19 cellular contexts compared by ENCODE assay signal in the genomic region with DNA sequence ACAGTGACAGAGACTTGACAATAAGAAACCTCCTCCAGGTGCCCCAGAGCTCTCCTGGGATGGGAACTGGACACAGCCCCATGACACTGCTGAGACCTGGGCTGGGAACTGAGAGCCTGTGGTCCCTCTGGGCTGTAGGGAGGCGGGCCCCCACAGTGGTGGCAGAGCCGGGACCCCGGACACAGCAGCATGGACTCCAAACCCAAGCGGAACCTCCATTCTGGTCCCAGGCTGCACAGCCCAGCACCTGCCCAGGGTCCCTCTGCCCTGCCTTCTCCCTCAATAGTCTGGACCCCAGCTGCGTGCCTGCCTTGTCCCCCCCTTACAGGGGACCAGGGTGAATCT. TPM values are rescaled to one million over a fixed set of nuclear protein-coding genes. Genes with fewer than 3 reads are reported as not detected.
DNase-seq lines count a peak whose midpoint lies in the region; ATAC-seq and TF ChIP-seq lines count a peak whose summit lies in the region.
"Had no signal": no experiment of that assay in that cellular context is flagged by ENCODE, and none has a peak within 500 bp of the region (broad histone marks: within the 10 kb centered on the region; RNA-seq: fewer than 3 reads in every experiment).

No MANE protein-coding gene starts in this region.

- no peaks in the 10 kb centered on the region for H3K9me3 Mint-ChIP-seq in CD4-positive, CD25-positive, alpha-beta regulatory T cell
- no peaks in the 10 kb centered on the region for H3K9me3 Mint-ChIP-seq in CD8-positive, alpha-beta T cell
- no peaks in the 10 kb centered on the region for H3K9me3 Mint-ChIP-seq in activated CD4-positive, alpha-beta memory T cell treated with anti-CD3 and anti-CD28 coated beads, Interleukin-2, amount 10 ng/mL, durations not matched to agents 7 days and 5 days
- H3K9me3 Mint-ChIP-seq: activated T-cell treated with anti-CD3 and anti-CD28 coated beads, Interleukin-2, amount 50 U/mL, for 4 hours had no signal

- H3K36me3 Mint-ChIP-seq in CD4-positive, CD25-positive, alpha-beta regulatory T cell: peaks cover 10% of the 10 kb centered on the region
- H3K36me3 Mint-ChIP-seq in CD8-positive, alpha-beta T cell: peaks cover 29% of the 10 kb centered on the region
- H3K36me3 Mint-ChIP-seq in activated CD4-positive, alpha-beta memory T cell treated with anti-CD3 and anti-CD28 coated beads, Interleukin-2, amount 10 ng/mL, durations not matched to agents 7 days and 5 days (ENCODE audit: low read depth): peaks cover 63% of the 10 kb centered on the region

- no peak overlapping the region for H3K23ac ChIP-seq in mesenchymal stem cell (ENCODE audit: low read length in 2 of 2)

- H2BK12ac ChIP-seq in mesenchymal stem cell (ENCODE audit: low read length in 2 of 2): no peak overlapping the region

- ATAC-seq in CD4-positive, CD25-positive, alpha-beta regulatory T cell (ENCODE audit: low read depth in 2 of 2): no peak
- ATAC-seq in CD8-positive, alpha-beta T cell: no peak
- ATAC-seq: activated T-cell treated with anti-CD3 and anti-CD28 coated beads, Interleukin-2, amount 50 U/mL, for 4 hours had no signal

- CTCF ChIA-PET in CD8-positive, alpha-beta T cell (lab: Charles Lee): interaction anchor here (0.5 to 1.4 kb wide), 4 partner anchors 10 to 86 kb away, joined by 3 to 6 read pairs (median 4); no protein-coding TSS in a partner anchor
- CTCF ChIA-PET in activated CD4-positive, alpha-beta memory T cell treated with anti-CD3 and anti-CD28 coated beads, Interleukin-2, amount 10 ng/mL, durations not matched to agents 7 days and 5 days (lab: Charles Lee): no interaction called here

- H3K27me3 Mint-ChIP-seq in CD4-positive, CD25-positive, alpha-beta regulatory T cell: no peaks in the 10 kb centered on the region
- no peaks in the 10 kb centered on the region for H3K27me3 Mint-ChIP-seq in CD8-positive, alpha-beta T cell (ENCODE audit: low read depth)
- H3K27me3 Mint-ChIP-seq in activated CD4-positive, alpha-beta memory T cell treated with anti-CD3 and anti-CD28 coated beads, Interleukin-2, amount 10 ng/mL, durations not matched to agents 7 days and 5 days: no peaks in the 10 kb centered on the region

- intact Hi-C loops in CD8-positive, alpha-beta T cell (cut with DNase I, micrococcal nuclease): loop anchor here in 1 of 2 experiments (5.0 kb wide), 1 partner anchor 46 kb away; the partner anchor contains the start of gene APOBEC3F

- H3K27me3 ChIP-seq in CD4-positive, CD25-positive, alpha-beta regulatory T cell (ENCODE audit: control insufficient read depth, insufficient read depth, low read length): no peaks in the 10 kb centered on the region
- H3K27me3 ChIP-seq in CD8-positive, alpha-beta T cell (ENCODE audit: insufficient read depth, low read length): no peaks in the 10 kb centered on the region
- H3K27me3 ChIP-seq in mesenchymal stem cell (ENCODE audit: control insufficient read depth in 1 of 2, insufficient read depth in 1 of 2, low read length in 2 of 2) (peaks cover 19 to 53% of the 10 kb centered on the region in 2 experiments), MG63 (no peaks in the 10 kb centered on the region)

- no peak overlapping the region for H2AK5ac ChIP-seq in mesenchymal stem cell (ENCODE audit: low read length, severe bottlenecking)

- no peak overlapping the region for H3K9ac ChIP-seq in mesenchymal stem cell (ENCODE audit: low read length)

- H3K4me3 Mint-ChIP-seq in CD4-positive, CD25-positive, alpha-beta regulatory T cell: peak overlapping the region in 1 of 4 donors; percentile 60
- H3K4me3 Mint-ChIP-seq in CD8-positive, alpha-beta T cell: no peak overlapping the region
- no peak overlapping the region for H3K4me3 Mint-ChIP-seq in activated CD4-positive, alpha-beta memory T cell treated with anti-CD3 and anti-CD28 coated beads, Interleukin-2, amount 10 ng/mL, durations not matched to agents 7 days and 5 days
- H3K4me3 Mint-ChIP-seq: activated T-cell treated with anti-CD3 and anti-CD28 coated beads, Interleukin-2, amount 50 U/mL, for 4 hours had no signal

- H4K8ac ChIP-seq in mesenchymal stem cell (ENCODE audit: low read length): no peak overlapping the region

- peak overlapping the region; percentile 43 to 99 (median 94) for H3K27ac Mint-ChIP-seq in CD4-positive, CD25-positive, alpha-beta regulatory T cell
- peak overlapping the region; percentile 92 for H3K27ac Mint-ChIP-seq in CD8-positive, alpha-beta T cell
- peak overlapping the region; percentile 96 for H3K27ac Mint-ChIP-seq in activated CD4-positive, alpha-beta memory T cell treated with anti-CD3 and anti-CD28 coated beads, Interleukin-2, amount 10 ng/mL, durations not matched to agents 7 days and 5 days
- H3K27ac Mint-ChIP-seq: progenitor cell of endocrine pancreas had no signal

- WGBS in mesenchymal stem cell: 83% methylated on average over 5 of the region's 5 CpGs

- no peak overlapping the region for H2BK5ac ChIP-seq in mesenchymal stem cell (ENCODE audit: low read depth, low read length, poor library complexity, severe bottlenecking)

- H3K18ac ChIP-seq in mesenchymal stem cell (ENCODE audit: low read depth in 1 of 2, low read length in 2 of 2): no peak overlapping the region

- H4K91ac ChIP-seq in mesenchymal stem cell (ENCODE audit: low read length): no peak overlapping the region

- no peak overlapping the region for H2AFZ ChIP-seq in mesenchymal stem cell (ENCODE audit: low read depth, low read length)

- peaks cover 50% of the 10 kb centered on the region for H3K4me1 ChIP-seq in CD4-positive, CD25-positive, alpha-beta regulatory T cell (ENCODE audit: control insufficient read depth, insufficient read depth, low read length, poor library complexity, severe bottlenecking)
- peaks cover 59% of the 10 kb centered on the region for H3K4me1 ChIP-seq in CD8-positive, alpha-beta T cell (ENCODE audit: insufficient read depth, low read length)
- no peaks in the 10 kb centered on the region for H3K4me1 ChIP-seq in mesenchymal stem cell (ENCODE audit: control insufficient read depth, insufficient read depth, low read depth, low read length)

- no peak for TF ChIP-seq CTCF in CD8-positive, alpha-beta T cell (IDR thresholded peaks at IDR 0.05)

- H3K4me3 ChIP-seq in CD4-positive, CD25-positive, alpha-beta regulatory T cell (ENCODE audit: low read depth, low read length): no peak overlapping the region
- H3K4me3 ChIP-seq in CD8-positive, alpha-beta T cell (ENCODE audit: low read depth, low read length): no peak overlapping the region
- H3K4me3 ChIP-seq in mesenchymal stem cell (ENCODE audit: insufficient read depth in 1 of 2, low read depth in 1 of 2, low read length in 2 of 2) (no peak overlapping the region), MG63 (no peak overlapping the region)
- H3K4me3 ChIP-seq: esophagus squamous epithelium had no signal

- H3K4me1 Mint-ChIP-seq in CD4-positive, CD25-positive, alpha-beta regulatory T cell: peaks cover 11 to 65% (median 42%) of the 10 kb centered on the region in 4 donors
- peaks cover 64% of the 10 kb centered on the region for H3K4me1 Mint-ChIP-seq in CD8-positive, alpha-beta T cell (ENCODE audit: low read depth)
- peaks cover 89% of the 10 kb centered on the region for H3K4me1 Mint-ChIP-seq in activated CD4-positive, alpha-beta memory T cell treated with anti-CD3 and anti-CD28 coated beads, Interleukin-2, amount 10 ng/mL, durations not matched to agents 7 days and 5 days

- H3K79me1 ChIP-seq in mesenchymal stem cell (replicated peaks; ENCODE audit: low read length, poor library complexity, severe bottlenecking): no peaks in the 10 kb centered on the region

- H3K4me2 ChIP-seq in mesenchymal stem cell (ENCODE audit: low read length, poor library complexity, severe bottlenecking): no peak overlapping the region

- H3K14ac ChIP-seq in mesenchymal stem cell (ENCODE audit: low read length in 2 of 2): no peak overlapping the region

- POLR2A ChIA-PET in CD8-positive, alpha-beta T cell (lab: Charles Lee): no interaction called here
- POLR2A ChIA-PET in activated CD4-positive, alpha-beta memory T cell treated with anti-CD3 and anti-CD28 coated beads, Interleukin-2, amount 10 ng/mL, durations not matched to agents 7 days and 5 days (lab: Charles Lee): interaction anchor here (1.0 to 5.3 kb wide), 4 partner anchors 9 to 431 kb away, joined by 3 to 48 read pairs (median 25); partner anchors contain the start of genes APOBEC3G, APOBEC3H and ATF4

- DNase-seq in CD4-positive, CD25-positive, alpha-beta regulatory T cell: no peak
- no peak for DNase-seq in CD8-positive, alpha-beta T cell
- DNase-seq in activated CD4-positive, alpha-beta memory T cell treated with anti-CD3 and anti-CD28 coated beads, Interleukin-2, amount 10 ng/mL, durations not matched to agents 7 days and 5 days: no peak
- no peak for DNase-seq in mesenchymal stem cell
- DNase-seq in NCI-H510A (lab: John Stamatoyannopoulos, UW): no peak
- DNase-seq in MG63: no peak
- DNase-seq in NCI-H2081 treated with DMSO at 0.1 percent for 48 hours (lab: John Stamatoyannopoulos, UW): no peak
- DNase-seq: activated CD4-positive, CD25-positive, alpha-beta regulatory T cell treated with anti-CD3 and anti-CD28 coated beads, Interleukin-2, amount 50 U/mL, for 72 hours; activated T-cell treated with anti-CD3 and anti-CD28 coated beads, Interleukin-2, amount 50 U/mL, for 4 hours; esophagus squamous epithelium; Karpas-422; NCI-H1105 treated with DMSO at 0.1 percent for 48 hours; NCI-H2107; NCI-H526; T-helper 9 cell had no signal

- H3K36me3 ChIP-seq in CD4-positive, CD25-positive, alpha-beta regulatory T cell (ENCODE audit: control insufficient read depth, insufficient read depth, low read length): peaks cover 7% of the 10 kb centered on the region
- no peaks in the 10 kb centered on the region for H3K36me3 ChIP-seq in CD8-positive, alpha-beta T cell (ENCODE audit: insufficient read depth, low read length)
- H3K36me3 ChIP-seq in mesenchymal stem cell (ENCODE audit: control insufficient read depth in 1 of 2, insufficient read depth in 2 of 2, low read depth in 1 of 2, low read length in 2 of 2): no peaks in the 10 kb centered on the region
- H3K36me3 ChIP-seq in MG63: no peaks in the 10 kb centered on the region
- H3K36me3 ChIP-seq: esophagus squamous epithelium had no signal

- peak overlapping the region; percentile 54 for H2BK15ac ChIP-seq in mesenchymal stem cell (ENCODE audit: low read depth, poor library complexity, severe bottlenecking)

- no peaks in the 10 kb centered on the region for H3K9me3 ChIP-seq in CD4-positive, CD25-positive, alpha-beta regulatory T cell (ENCODE audit: control insufficient read depth in 2 of 2, low read length in 2 of 2)
- H3K9me3 ChIP-seq in CD8-positive, alpha-beta T cell (ENCODE audit: low read length): no peaks in the 10 kb centered on the region
- no peaks in the 10 kb centered on the region for H3K9me3 ChIP-seq in mesenchymal stem cell (ENCODE audit: control insufficient read depth, low read length)
- no peaks in the 10 kb centered on the region for H3K9me3 ChIP-seq in MG63
- H3K9me3 ChIP-seq: esophagus squamous epithelium had no signal

- no peak overlapping the region for H2BK120ac ChIP-seq in mesenchymal stem cell (ENCODE audit: low read depth, low read length)

- no peak overlapping the region for H3K4ac ChIP-seq in mesenchymal stem cell (ENCODE audit: low read depth in 1 of 2, low read length in 2 of 2)

- H3K27ac ChIP-seq in CD4-positive, CD25-positive, alpha-beta regulatory T cell (ENCODE audit: insufficient read depth, low read length, poor library complexity, severe bottlenecking): peak overlapping the region; percentile 94
- no peak overlapping the region for H3K27ac ChIP-seq in CD8-positive, alpha-beta T cell (ENCODE audit: low read depth, low read length)
- H3K27ac ChIP-seq in mesenchymal stem cell (ENCODE audit: low read length, poor library complexity, severe bottlenecking): no peak overlapping the region
- H3K27ac ChIP-seq: esophagus squamous epithelium had no signal

RNA-seq across cellular contexts. Expression of gene APOBEC3H, which starts 8.4 kb away (rescaled TPM):
- total RNA-seq in CD4-positive, CD25-positive, alpha-beta regulatory T cell: 4.9 TPM
- 1 to 10 TPM; 1.7 to 7.8 (median 2.2) TPM for polyA plus RNA-seq in CD4-positive, CD25-positive, alpha-beta regulatory T cell
- 1 to 10 TPM; 1.6 TPM for total RNA-seq in CD8-positive, alpha-beta T cell
- total RNA-seq in activated CD4-positive, alpha-beta memory T cell treated with anti-CD3 and anti-CD28 coated beads, Interleukin-2, amount 10 ng/mL, durations not matched to agents 7 days and 5 days: 100 to 1,000 TPM; 126 to 128 TPM
- polyA plus RNA-seq in mesenchymal stem cell (2013, experiment 1 of 2): 0.76 TPM
- 0.51 TPM for polyA plus RNA-seq in mesenchymal stem cell (2013, experiment 2 of 2)
- not detected in 2 replicates for total RNA-seq in MG63 (2014; rRNA removed; shearing (Covaris generic); ENCODE audit: low replicate concordance)
- total RNA-seq: cardiac septum, lower leg skin, progenitor cell of endocrine pancreas, temporal lobe had no signal

RNA-seq across cellular contexts. Expression of gene APOBEC3G, which starts 11.6 kb away (rescaled TPM):
- 49.0 TPM for total RNA-seq in CD4-positive, CD25-positive, alpha-beta regulatory T cell
- polyA plus RNA-seq in CD4-positive, CD25-positive, alpha-beta regulatory T cell: 100 to 1,000 TPM in 1 of 4 donors, 10 to 100 TPM in 3; 51.0 to 105 (median 75.6) TPM
- 10 to 100 TPM; 44.9 to 45.9 TPM for total RNA-seq in CD8-positive, alpha-beta T cell
- total RNA-seq in activated CD4-positive, alpha-beta memory T cell treated with anti-CD3 and anti-CD28 coated beads, Interleukin-2, amount 10 ng/mL, durations not matched to agents 7 days and 5 days: 100 to 1,000 TPM; 145 to 146 TPM
- polyA plus RNA-seq in mesenchymal stem cell (2013, experiment 1 of 2): 10.2 TPM
- 10.7 TPM for polyA plus RNA-seq in mesenchymal stem cell (2013, experiment 2 of 2)
- 0.76 TPM in 1 of 2 replicates, not detected in the other for total RNA-seq in MG63 (2014; rRNA removed; shearing (Covaris generic); ENCODE audit: low replicate concordance)

RNA-seq across cellular contexts. Expression of gene APOBEC3F, which starts 48.0 kb away (rescaled TPM):
- 17.6 TPM for total RNA-seq in CD4-positive, CD25-positive, alpha-beta regulatory T cell
- polyA plus RNA-seq in CD4-positive, CD25-positive, alpha-beta regulatory T cell: 10 to 100 TPM in 2 of 4 donors, 1 to 10 TPM in 2; 7.8 to 18.4 (median 10.4) TPM
- total RNA-seq in CD8-positive, alpha-beta T cell: 1 to 10 TPM; 6.7 to 8.3 TPM
- total RNA-seq in activated CD4-positive, alpha-beta memory T cell treated with anti-CD3 and anti-CD28 coated beads, Interleukin-2, amount 10 ng/mL, durations not matched to agents 7 days and 5 days: 10 to 100 TPM; 36.4 to 42.2 TPM
- polyA plus RNA-seq in mesenchymal stem cell (2013, experiment 1 of 2): 13.4 TPM
- 14.5 TPM for polyA plus RNA-seq in mesenchymal stem cell (2013, experiment 2 of 2)
- total RNA-seq in MG63 (2014; rRNA removed; shearing (Covaris generic); ENCODE audit: low replicate concordance): 0.20 TPM in 1 of 2 replicates, not detected in the other

Comparison
In these comparisons a context has a peak if more than half of its experiments do, and no peak if none do; other contexts are left out.
1. RNA of gene APOBEC3H, which starts 8.4 kb away (total RNA-seq): 126 to 128 TPM in activated CD4-positive, alpha-beta memory T cell treated with anti-CD3 and anti-CD28 coated beads, Interleukin-2, amount 10 ng/mL, durations not matched to agents 7 days and 5 days; 4.9 TPM in CD4-positive, CD25-positive, alpha-beta regulatory T cell (single experiment), 1.6 TPM in CD8-positive, alpha-beta T cell and not detected in MG63; every median in the first group is over 10 times any median in the second.
2. RNA of gene APOBEC3G, which starts 11.6 kb away (total RNA-seq): 145 to 146 TPM in activated CD4-positive, alpha-beta memory T cell treated with anti-CD3 and anti-CD28 coated beads, Interleukin-2, amount 10 ng/mL, durations not matched to agents 7 days and 5 days, 49.0 TPM in CD4-positive, CD25-positive, alpha-beta regulatory T cell (single experiment) and 44.9 to 45.9 TPM in CD8-positive, alpha-beta T cell; 0.76 TPM in MG63; every median in the first group is over 10 times any median in the second.
3. Peak in every context shown above with its lines, with median percentiles within 50 percentile points of each other: H3K27ac Mint-ChIP-seq.